ENCODE assay signal across 8 cellular contexts in genomic region chr17:49414622-49415350, GRCh38. TPM values are rescaled to one million over a fixed set of nuclear protein-coding genes. Genes with fewer than 3 reads are reported as not detected.
DNase-seq lines count a peak whose midpoint lies in the region; ATAC-seq lines count a peak whose summit lies in the region.

Gene PHB1 (minus strand): TSS chr17:49414882. CDS start chr17:49413264, 1,618 bp downstream.

- CTCF ChIA-PET in CD8-positive, alpha-beta memory T cell (lab: Charles Lee), result interaction anchor here (0.7 to 1.6 kb wide), 4 partner anchors 16 to 583 kb away, joined by 3 to 5 read pairs (median 4); no protein-coding TSS in a partner anchor

- no peaks in the 10 kb centered on the region for H3K9me3 Mint-ChIP-seq in CD8-positive, alpha-beta memory T cell

- no peaks in the 10 kb centered on the region for H3K27me3 Mint-ChIP-seq in CD8-positive, alpha-beta memory T cell

- POLR2A ChIA-PET in CD8-positive, alpha-beta memory T cell (lab: Charles Lee), result no interaction called here

- ATAC-seq in GM19468 (IDR thresholded peaks at IDR 0.05; ENCODE audit: extremely low read depth, unreplicated experiment), result peak; percentile 93

- no peaks in the 10 kb centered on the region for H3K27me3 ChIP-seq in CD8-positive, alpha-beta memory T cell (ENCODE audit: insufficient read depth, low read length, poor library complexity, severe bottlenecking)
- H3K27me3 ChIP-seq in effector memory CD4-positive, alpha-beta T cell (replicated peaks; ENCODE audit: control insufficient read depth, insufficient read depth, low read length, poor library complexity, severe bottlenecking), result no peaks in the 10 kb centered on the region

- DNase-seq in CD8-positive, alpha-beta memory T cell, result peak; percentile 88 to 96 (median 93)
- DNase-seq in HS-5 (ENCODE audit: low read depth) (peak; percentile 90), medulla oblongata (ENCODE audit: extremely low spot score) (peak; percentile 99)
- peak; percentile 94 for DNase-seq in NK-92 treated with Interleukin-12 subunit alpha and Interleukin-12 subunit beta, amount 100 ng/mL, for 24 hours (lab: John Stamatoyannopoulos, UW)
- peak; percentile 95 for DNase-seq in activated CD8-positive, alpha-beta memory T cell treated with anti-CD3 and anti-CD28 coated beads for 24 hours
- DNase-seq in effector memory CD4-positive, alpha-beta T cell, result peak; percentile 86 to 94 (median 93)
- DNase-seq in stimulated activated CD8-positive, alpha-beta memory T cell treated with anti-CD3 and anti-CD28 coated beads, Interleukin-12 subunit alpha, Interleukin-12 subunit beta, amount 100 ng/mL, for 1 hour (ENCODE audit: low read depth), result peak; percentile 90

- H3K36me3 ChIP-seq in CD8-positive, alpha-beta memory T cell (ENCODE audit: insufficient read depth, low read length), result peaks cover 28% of the 10 kb centered on the region
- peaks cover 26% of the 10 kb centered on the region for H3K36me3 ChIP-seq in effector memory CD4-positive, alpha-beta T cell (ENCODE audit: control insufficient read depth, insufficient read depth, low read length)

- peaks cover 7 to 37% (median 16%) of the 10 kb centered on the region in 3 donors for H3K36me3 Mint-ChIP-seq in CD8-positive, alpha-beta memory T cell

- peak within 1 kb of the TSS; percentile 91 for H3K4me3 ChIP-seq in CD8-positive, alpha-beta memory T cell (ENCODE audit: low read length)
- peak within 1 kb of the TSS; percentile 89 for H3K4me3 ChIP-seq in effector memory CD4-positive, alpha-beta T cell (ENCODE audit: insufficient read depth, low read depth, low read length, poor library complexity, severe bottlenecking)

- H3K4me1 Mint-ChIP-seq in CD8-positive, alpha-beta memory T cell, result peaks cover 18 to 39% (median 19%) of the 10 kb centered on the region in 3 donors

- H3K27ac Mint-ChIP-seq in CD8-positive, alpha-beta memory T cell, result peak within 1 kb of the TSS; percentile 30 to 97 (median 94)

- H3K4me1 ChIP-seq in CD8-positive, alpha-beta memory T cell (ENCODE audit: insufficient read depth, low read length), result peaks cover 8% of the 10 kb centered on the region
- H3K4me1 ChIP-seq in effector memory CD4-positive, alpha-beta T cell (ENCODE audit: control insufficient read depth, insufficient read depth, low read length, poor library complexity, severe bottlenecking), result no peaks in the 10 kb centered on the region

- H3K9me3 ChIP-seq in CD8-positive, alpha-beta memory T cell (ENCODE audit: low read length), result no peaks in the 10 kb centered on the region
- H3K9me3 ChIP-seq in effector memory CD4-positive, alpha-beta T cell (ENCODE audit: control insufficient read depth, low read length), result no peaks in the 10 kb centered on the region

- H3K27ac ChIP-seq in CD8-positive, alpha-beta memory T cell (ENCODE audit: low read depth, low read length), result peak within 1 kb of the TSS; percentile 60
- peak within 1 kb of the TSS; percentile 72 for H3K27ac ChIP-seq in effector memory CD4-positive, alpha-beta T cell (ENCODE audit: insufficient read depth, low read length, poor library complexity, severe bottlenecking)

- H3K4me3 Mint-ChIP-seq in CD8-positive, alpha-beta memory T cell, result peak within 1 kb of the TSS; percentile 90 to 99 (median 94)

RNA-seq across cellular contexts. Expression of gene PHB1, which starts in this region (rescaled TPM):
- total RNA-seq in CD8-positive, alpha-beta memory T cell, result 100 to 1,000 TPM; 440 to 450 TPM
- 164 TPM for polyA plus RNA-seq in CD8-positive, alpha-beta memory T cell

Comparison
In these comparisons a context has a peak if more than half of its experiments do, and no peak if none do; other contexts are left out.
1. Peak in every context shown above with its lines: DNase-seq, ATAC-seq, H3K4me3 ChIP-seq and H3K27ac ChIP-seq.